In the genomic region with DNA sequence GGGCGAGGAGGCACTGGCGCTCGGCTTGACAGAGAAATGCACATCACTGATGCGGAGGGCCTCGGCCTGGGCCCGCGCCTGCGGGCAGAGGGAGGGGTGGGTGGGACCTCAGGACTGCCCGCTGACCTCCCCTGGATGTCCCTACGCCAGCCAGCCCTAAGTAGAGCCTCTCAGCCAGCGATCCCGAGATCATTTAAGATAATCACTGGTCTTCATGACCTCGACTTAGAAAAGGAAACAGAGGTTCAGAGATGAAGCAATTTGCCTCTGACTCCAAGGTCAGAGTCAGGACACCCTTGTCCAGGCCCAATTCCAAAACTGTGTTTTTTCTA, we compare ENCODE assay signal across 2 cellular contexts.
TF ChIP-seq lines count a peak whose summit lies in the region.

No MANE protein-coding gene starts in this region.

TF ChIP-seq in HepG2, 621 proteins besides CTCF, POLR2A, EP300 and RAD21:
- TF ChIP-seq RBFOX2 (IDR thresholded peaks at IDR 0.05; ENCODE audit: low read depth, low read length): 0 out of 2 replicates have a peak, but pooled peaks have one; percentile 1
- TF ChIP-seq FOXK1 (CRISPR knock-in tag; IDR thresholded peaks at IDR 0.05; ENCODE audit: borderline replicate concordance, low read depth): no peak
- TF ChIP-seq, protein P1, sequence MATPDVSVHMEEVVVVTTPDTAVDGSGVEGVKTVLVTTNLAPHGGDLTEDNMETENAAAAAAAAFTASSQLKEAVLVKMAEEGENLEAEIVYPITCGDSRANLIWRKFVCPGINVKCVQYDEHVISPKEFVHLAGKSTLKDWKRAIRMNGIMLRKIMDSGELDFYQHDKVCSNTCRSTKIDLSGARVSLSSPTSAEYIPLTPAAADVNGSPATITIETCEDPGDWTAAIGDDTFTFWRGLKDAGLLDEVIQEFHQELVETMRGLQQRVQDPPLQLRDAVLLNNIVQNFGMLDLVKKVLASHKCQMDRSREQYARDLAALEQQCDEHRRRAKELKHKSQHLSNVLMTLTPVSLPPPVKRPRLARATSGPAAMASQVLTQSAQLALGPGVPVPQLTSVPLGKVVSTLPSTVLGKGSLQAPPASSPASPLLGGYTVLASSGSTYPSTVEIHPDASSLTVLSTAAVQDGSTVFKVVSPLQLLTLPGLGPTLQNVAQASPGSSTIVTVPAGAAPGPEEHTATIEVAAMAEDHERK (CRISPR knock-in tag; IDR thresholded peaks at IDR 0.05; ENCODE audit: low read depth): no peak
- TF ChIP-seq TBP (CRISPR knock-in tag; IDR thresholded peaks at IDR 0.05): no peak

TF ChIP-seq in H1, 55 proteins besides CTCF, POLR2A, EP300 and RAD21:
- TF ChIP-seq SP4 (IDR thresholded peaks at IDR 0.05; ENCODE audit: low read length): no peak
- no peak for TF ChIP-seq BACH1 (IDR thresholded peaks at IDR 0.05; ENCODE audit: low read length)
- TF ChIP-seq SIX5 (IDR thresholded peaks at IDR 0.05; ENCODE audit: low read depth, low read length): no peak
- no peak for TF ChIP-seq RFX5 (IDR thresholded peaks at IDR 0.05; ENCODE audit: borderline replicate concordance, low read depth, low read length)
- TF ChIP-seq CHD2 (IDR thresholded peaks at IDR 0.05; ENCODE audit: low read length): no peak
- no peak for TF ChIP-seq SRF (IDR thresholded peaks at IDR 0.05; ENCODE audit: low read depth, low read length)
- TF ChIP-seq PHF8 (conservative IDR thresholded peaks at IDR 0.05; ENCODE audit: low read depth, low read length): no peak
- TF ChIP-seq NANOG (IDR thresholded peaks at IDR 0.05; ENCODE audit: insufficient read depth, low read depth, low read length, poor library complexity, severe bottlenecking): no peak
- TF ChIP-seq TAF7 (optimal IDR thresholded peaks at IDR 0.05; ENCODE audit: borderline replicate concordance, low read depth, low read length): no peak
- TF ChIP-seq, protein P2, sequence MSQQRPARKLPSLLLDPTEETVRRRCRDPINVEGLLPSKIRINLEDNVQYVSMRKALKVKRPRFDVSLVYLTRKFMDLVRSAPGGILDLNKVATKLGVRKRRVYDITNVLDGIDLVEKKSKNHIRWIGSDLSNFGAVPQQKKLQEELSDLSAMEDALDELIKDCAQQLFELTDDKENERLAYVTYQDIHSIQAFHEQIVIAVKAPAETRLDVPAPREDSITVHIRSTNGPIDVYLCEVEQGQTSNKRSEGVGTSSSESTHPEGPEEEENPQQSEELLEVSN (IDR thresholded peaks at IDR 0.05): no peak
- no peak for TF ChIP-seq TAF1 (IDR thresholded peaks at IDR 0.05; ENCODE audit: low read depth, low read length)
- TF ChIP-seq BRCA1 (IDR thresholded peaks at IDR 0.05; ENCODE audit: low read depth, low read length): no peak
- TF ChIP-seq BCL11A (IDR thresholded peaks at IDR 0.05; ENCODE audit: low read depth in 2 of 2, low read length in 2 of 2): no peak
- TF ChIP-seq RBBP5 (IDR thresholded peaks at IDR 0.05; ENCODE audit: borderline replicate concordance, low read depth, low read length): no peak
- TF ChIP-seq, protein P3, sequence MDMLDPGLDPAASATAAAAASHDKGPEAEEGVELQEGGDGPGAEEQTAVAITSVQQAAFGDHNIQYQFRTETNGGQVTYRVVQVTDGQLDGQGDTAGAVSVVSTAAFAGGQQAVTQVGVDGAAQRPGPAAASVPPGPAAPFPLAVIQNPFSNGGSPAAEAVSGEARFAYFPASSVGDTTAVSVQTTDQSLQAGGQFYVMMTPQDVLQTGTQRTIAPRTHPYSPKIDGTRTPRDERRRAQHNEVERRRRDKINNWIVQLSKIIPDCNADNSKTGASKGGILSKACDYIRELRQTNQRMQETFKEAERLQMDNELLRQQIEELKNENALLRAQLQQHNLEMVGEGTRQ (IDR thresholded peaks at IDR 0.05; ENCODE audit: low read length): no peak
- no peak for TF ChIP-seq EGR1 (IDR thresholded peaks at IDR 0.05; ENCODE audit: borderline replicate concordance, low read depth, low read length)
- no peak for TF ChIP-seq ASH2L (IDR thresholded peaks at IDR 0.05; ENCODE audit: low read length)
- TF ChIP-seq KDM1A (IDR thresholded peaks at IDR 0.05; ENCODE audit: borderline replicate concordance, low read length): no peak
